ENCODE assay signal across 16 cellular contexts in genomic region chr7:15462721-15463389, GRCh38.
"Had no signal": no experiment of that assay in that cellular context is flagged by ENCODE, and none has a peak within 500 bp of the region (broad histone marks: within the 10 kb centered on the region; RNA-seq: fewer than 3 reads in every experiment).

No MANE protein-coding gene starts in this region.

- H3K9me3 ChIP-seq: esophagus muscularis mucosa, ovary, sigmoid colon had no signal

- H3K4me3 ChIP-seq: esophagus muscularis mucosa, ovary, sigmoid colon had no signal

- H3K27me3 Mint-ChIP-seq: central memory CD8-positive, alpha-beta T cell; dendritic cell treated with granulocyte-macrophage colony-stimulating factor and Interleukin-4, amounts not matched to agents 40 ng/mL and 50 ng/mL, for 4 days; stimulated activated naive CD8-positive, alpha-beta T cell treated with anti-CD3 and anti-CD28 coated beads, Interleukin-15, Interleukin-2, amounts not matched to agents 100 ng/mL and 50 ng/mL, for 24 hours; T-helper 17 cell had no signal

- H3K27ac ChIP-seq: ovary had no signal

- H3K36me3 Mint-ChIP-seq: WTC11 had no signal

- ATAC-seq: T-helper 17 cell, WTC11 had no signal

- H3K9me3 Mint-ChIP-seq: dendritic cell treated with granulocyte-macrophage colony-stimulating factor and Interleukin-4, amounts not matched to agents 40 ng/mL and 50 ng/mL, for 4 days; neural crest cell; WTC11 had no signal

- H3K36me3 ChIP-seq: esophagus muscularis mucosa, ovary, sigmoid colon had no signal

- H3K27me3 ChIP-seq: esophagus muscularis mucosa, ovary, sigmoid colon had no signal

- H3K4me3 Mint-ChIP-seq: activated naive CD4-positive, alpha-beta T cell treated with anti-CD3 and anti-CD28 coated beads for 36 hours; central memory CD8-positive, alpha-beta T cell; dendritic cell treated with granulocyte-macrophage colony-stimulating factor and Interleukin-4, amounts not matched to agents 40 ng/mL and 50 ng/mL, for 4 days; neural crest cell; stimulated activated naive CD8-positive, alpha-beta T cell treated with anti-CD3 and anti-CD28 coated beads, Interleukin-15, Interleukin-2, amounts not matched to agents 100 ng/mL and 50 ng/mL, for 24 hours; T-helper 17 cell; WTC11 had no signal

- H3K27ac Mint-ChIP-seq: activated naive CD4-positive, alpha-beta T cell treated with anti-CD3 and anti-CD28 coated beads for 36 hours; dendritic cell treated with granulocyte-macrophage colony-stimulating factor and Interleukin-4, amounts not matched to agents 40 ng/mL and 50 ng/mL, for 4 days; stimulated activated naive CD8-positive, alpha-beta T cell treated with anti-CD3 and anti-CD28 coated beads, Interleukin-15, Interleukin-2, amounts not matched to agents 100 ng/mL and 50 ng/mL, for 24 hours; T-helper 17 cell; WTC11 had no signal

- H3K4me1 Mint-ChIP-seq: central memory CD8-positive, alpha-beta T cell; T-helper 17 cell had no signal

- DNase-seq: activated CD4-positive, alpha-beta T cell treated with anti-CD3 and anti-CD28 coated beads for 48 hours; activated CD8-positive, alpha-beta memory T cell treated with anti-CD3 and anti-CD28 coated beads for 24 hours; activated naive CD4-positive, alpha-beta T cell treated with anti-CD3 and anti-CD28 coated beads for 36 hours; kidney; ovary; sigmoid colon; stimulated activated CD4-positive, alpha-beta T cell treated with anti-CD3 and anti-CD28 coated beads, Interleukin-4, amount 100 ng/mL, for 1 hour; T-helper 17 cell had no signal

- FAIRE-seq: frontal cortex, kidney, urothelium cell line had no signal
